ENCODE assay signal across 1 cellular context in the genomic region with DNA sequence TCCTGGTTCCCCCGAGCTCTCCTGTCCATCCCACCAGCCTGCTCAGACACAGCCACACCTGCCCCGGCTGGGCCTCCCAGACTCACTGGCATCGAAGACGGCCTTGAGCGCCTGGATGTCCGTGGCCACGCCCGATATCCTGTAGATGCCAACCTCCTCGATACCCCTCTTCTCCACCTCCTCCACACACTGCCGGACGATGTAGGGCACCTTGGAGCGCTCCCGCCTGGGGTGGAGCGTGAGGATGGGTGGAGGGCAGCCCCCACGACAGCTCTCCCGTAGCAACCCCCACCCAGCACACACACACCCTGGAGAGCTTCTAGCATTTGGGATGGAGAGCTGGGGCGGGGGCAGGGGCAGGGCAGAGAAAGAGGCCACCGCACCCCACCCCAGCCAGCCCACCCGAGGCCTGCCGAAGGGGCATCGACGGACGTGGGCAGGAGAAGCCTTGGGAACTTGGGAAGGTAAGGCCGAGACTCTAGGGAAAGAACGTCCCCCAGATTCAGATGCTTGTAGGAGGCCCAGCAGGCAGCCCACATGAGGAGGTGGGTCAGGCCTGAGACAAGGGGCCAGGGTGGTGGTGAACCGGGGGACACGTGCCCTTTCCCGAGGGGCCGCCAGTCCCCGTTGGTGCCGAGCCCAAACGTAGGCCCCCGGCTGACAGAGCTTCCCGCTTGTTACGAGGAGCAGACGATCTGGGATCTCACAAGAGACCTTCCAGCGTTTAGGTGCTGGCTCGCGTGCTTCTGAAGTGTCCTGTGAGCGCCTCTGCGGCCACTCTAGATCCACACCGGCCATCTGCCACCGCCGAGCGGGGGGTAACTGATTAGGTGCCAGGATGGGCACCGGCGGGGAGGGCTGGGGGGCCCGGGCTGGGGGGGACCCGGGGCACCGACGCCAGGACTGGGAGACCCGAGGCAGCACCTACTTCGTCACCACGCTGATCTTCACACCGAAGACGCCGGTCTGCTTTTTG.
TF ChIP-seq lines count a peak whose summit lies in the region.

No MANE protein-coding gene starts in this region.

TF ChIP-seq in H1, 55 proteins besides CTCF, POLR2A, EP300 and RAD21:
- TF ChIP-seq CREB1 (IDR thresholded peaks at IDR 0.05), result no peak
- no peak for TF ChIP-seq SIN3A (conservative IDR thresholded peaks at IDR 0.05 in 1 of 2, IDR thresholded peaks at IDR 0.05 in 1 of 2; ENCODE audit: low read depth in 1 of 2, low read length in 2 of 2)
